18 cellular contexts compared by ENCODE assay signal in genomic region chr5:16803831-16804230, GRCh38.
A peak's percentile ranks its signal among the peaks of the same experiment; 100 is the strongest.
DNase-seq lines count a peak whose midpoint lies in the region; ATAC-seq and TF ChIP-seq lines count a peak whose summit lies in the region.
"Had no signal": no experiment of that assay in that cellular context is flagged by ENCODE, and none has a peak within 500 bp of the region (broad histone marks: within the 10 kb centered on the region; RNA-seq: fewer than 3 reads in every experiment).

No MANE protein-coding gene starts in this region.

- no peak overlapping the region for H2BK120ac ChIP-seq in trophoblast cell (ENCODE audit: insufficient read depth, low read length, poor library complexity)

- H2BK12ac ChIP-seq in trophoblast cell (ENCODE audit: low read length) = no peak overlapping the region

- H3K9me3 Mint-ChIP-seq in Caco-2 (ENCODE audit: unreplicated experiment) (no peaks in the 10 kb centered on the region), endothelial cell (ENCODE audit: unreplicated experiment) (no peaks in the 10 kb centered on the region), type B pancreatic cell (no peaks in the 10 kb centered on the region)
- H3K9me3 Mint-ChIP-seq: IgD-negative memory B cell had no signal

- peaks cover 27% of the 10 kb centered on the region for H3K36me3 Mint-ChIP-seq in Caco-2 (ENCODE audit: insufficient read depth, unreplicated experiment)
- H3K36me3 Mint-ChIP-seq in endothelial cell (ENCODE audit: low read depth, unreplicated experiment) = no peaks in the 10 kb centered on the region
- peaks cover 4% of the 10 kb centered on the region for H3K36me3 Mint-ChIP-seq in type B pancreatic cell
- H3K36me3 Mint-ChIP-seq: IgD-negative memory B cell had no signal

- H3K4me1 Mint-ChIP-seq in Caco-2 (ENCODE audit: low read depth, unreplicated experiment) (peaks cover 17% of the 10 kb centered on the region), endothelial cell (ENCODE audit: unreplicated experiment) (peaks cover 18% of the 10 kb centered on the region), type B pancreatic cell (ENCODE audit: unreplicated experiment) (peaks cover 22% of the 10 kb centered on the region)
- H3K4me1 Mint-ChIP-seq: IgD-negative memory B cell had no signal

- no TSS peak for BruUV-seq in Caco-2 (replicated peaks; lab: Mats Ljungman, UMichigan)

- no peaks in the 10 kb centered on the region for H3K79me1 ChIP-seq in trophoblast cell (ENCODE audit: low read length)

- no peak overlapping the region for H2BK5ac ChIP-seq in trophoblast cell (ENCODE audit: low read depth, low read length, poor library complexity)

- H3K27ac ChIP-seq in trophoblast cell (ENCODE audit: low read depth, low read length) (no peak overlapping the region), esophagus muscularis mucosa (replicated peaks in 1 of 4) (no peak overlapping the region)
- H3K27ac ChIP-seq: RWPE1 had no signal

- H3K4me3 ChIP-seq in Caco-2 (ENCODE audit: low read depth, low read length) (no peak overlapping the region), trophoblast cell (ENCODE audit: low read depth, low read length) (no peak overlapping the region), esophagus muscularis mucosa (no peak overlapping the region)

- H3K36me3 ChIP-seq in Caco-2 (ENCODE audit: control insufficient read depth, insufficient read depth, low read length) = no peaks in the 10 kb centered on the region
- H3K36me3 ChIP-seq in trophoblast cell (ENCODE audit: control insufficient read depth in 1 of 2, insufficient read depth in 2 of 2, low read length in 2 of 2) = no peaks in the 10 kb centered on the region
- H3K36me3 ChIP-seq in esophagus muscularis mucosa = no peaks in the 10 kb centered on the region

- H4K8ac ChIP-seq in trophoblast cell (ENCODE audit: low read depth, low read length) = no peak overlapping the region

- H3K27me3 ChIP-seq in Caco-2 (replicated peaks; ENCODE audit: control insufficient read depth, insufficient read depth, low read length) (no peaks in the 10 kb centered on the region), trophoblast cell (ENCODE audit: insufficient read depth, low read length) (no peaks in the 10 kb centered on the region), esophagus muscularis mucosa (no peaks in the 10 kb centered on the region)

- no peak for TF ChIP-seq EP300 in esophagus muscularis mucosa (IDR thresholded peaks at IDR 0.05)

- no CpG with 5 or more reads among the region's 9 CpGs for WGBS in trophoblast cell (ENCODE audit: extremely low coverage, insufficient coverage, insufficient read length)
- WGBS in esophagus muscularis mucosa = 91% methylated on average over 9 of the region's 9 CpGs

- no peak for TF ChIP-seq POLR2A in esophagus muscularis mucosa (IDR thresholded peaks at IDR 0.05; ENCODE audit: low read depth)

- H3K14ac ChIP-seq in trophoblast cell (ENCODE audit: low read length) = no peak overlapping the region

- TF ChIP-seq CTCF in Caco-2 (IDR thresholded peaks at IDR 0.05; ENCODE audit: insufficient read depth in 1 of 2, low read depth in 1 of 2, low read length in 1 of 2, severe bottlenecking in 1 of 2, unreplicated experiment in 1 of 2) (no peak), endothelial cell (IDR thresholded peaks at IDR 0.05; ENCODE audit: unreplicated experiment) (no peak), esophagus muscularis mucosa (IDR thresholded peaks at IDR 0.05) (no peak), type B pancreatic cell (conservative IDR thresholded peaks at IDR 0.05) (no peak)

- no peak overlapping the region for H3K23ac ChIP-seq in trophoblast cell (ENCODE audit: low read length)

- no peak overlapping the region for H2AFZ ChIP-seq in trophoblast cell (ENCODE audit: insufficient read depth, low read length, poor library complexity)

- no peaks in the 10 kb centered on the region for H3K79me2 ChIP-seq in trophoblast cell (ENCODE audit: control insufficient read depth, insufficient read depth, low read length, poor library complexity)

- no peak overlapping the region for H3K4me2 ChIP-seq in trophoblast cell (ENCODE audit: low read length)

- H3K4me3 Mint-ChIP-seq in Caco-2 (ENCODE audit: unreplicated experiment) = no peak overlapping the region
- H3K4me3 Mint-ChIP-seq in endothelial cell (ENCODE audit: unreplicated experiment) = no peak overlapping the region
- H3K4me3 Mint-ChIP-seq in type B pancreatic cell = no peak overlapping the region
- H3K4me3 Mint-ChIP-seq: IgD-negative memory B cell had no signal

- H3K27me3 Mint-ChIP-seq in Caco-2 (ENCODE audit: insufficient read depth, unreplicated experiment) = no peaks in the 10 kb centered on the region
- H3K27me3 Mint-ChIP-seq in endothelial cell (ENCODE audit: unreplicated experiment) = peaks cover 3% of the 10 kb centered on the region
- no peaks in the 10 kb centered on the region for H3K27me3 Mint-ChIP-seq in type B pancreatic cell
- H3K27me3 Mint-ChIP-seq: IgD-negative memory B cell had no signal

- POLR2A ChIA-PET in Caco-2 (lab: Charles Lee) = no interaction called here

- H3K4me1 ChIP-seq in Caco-2 = no peaks in the 10 kb centered on the region
- H3K4me1 ChIP-seq in trophoblast cell (ENCODE audit: control insufficient read depth in 1 of 2, insufficient read depth in 2 of 2, low read length in 2 of 2) = no peaks in the 10 kb centered on the region
- peaks cover 0 to 10% (median 4%) of the 10 kb centered on the region in 4 donors for H3K4me1 ChIP-seq in esophagus muscularis mucosa

- CTCF ChIA-PET in Caco-2 (lab: Charles Lee) = no interaction called here

- H3K18ac ChIP-seq in trophoblast cell (ENCODE audit: low read length) = no peak overlapping the region

- H4K91ac ChIP-seq in trophoblast cell (ENCODE audit: low read depth, low read length) = no peak overlapping the region

- DNase-seq in Caco-2 = no peak
- peak; percentile 14 for DNase-seq in HT-29 (ENCODE audit: low spot score)
- no peak for DNase-seq in endothelial cell (ENCODE audit: low spot score)
- DNase-seq in trophoblast cell = peak; percentile 58 to 78
- DNase-seq in esophagus muscularis mucosa (ENCODE audit: extremely low spot score) = no peak
- no peak for DNase-seq in type B pancreatic cell (ENCODE audit: extremely low spot score, unreplicated experiment)
- DNase-seq: C1 segment of cervical spinal cord, HCEC 1CT, Kasumi-1, MM.1S, NCI-H1092 treated with DMSO at 0.1 percent for 48 hours, NCI-H1694 treated with DMSO at 0.1 percent for 48 hours, NCI-H226, NCI-H526, OCI-M1 had no signal

- H2AK5ac ChIP-seq in trophoblast cell (ENCODE audit: low read length) = no peak overlapping the region

- no peak overlapping the region for H3K9ac ChIP-seq in trophoblast cell (ENCODE audit: low read length)

- no peak for ATAC-seq in HG03432 (IDR thresholded peaks at IDR 0.05; ENCODE audit: unreplicated experiment)

- peak overlapping the region; percentile 40 for H3K27ac Mint-ChIP-seq in Caco-2 (ENCODE audit: unreplicated experiment)
- H3K27ac Mint-ChIP-seq in endothelial cell (ENCODE audit: unreplicated experiment) = peak overlapping the region; percentile 58
- H3K27ac Mint-ChIP-seq in type B pancreatic cell = no peak overlapping the region
- H3K27ac Mint-ChIP-seq: IgD-negative memory B cell had no signal

- H3K9me3 ChIP-seq in Caco-2 (no peaks in the 10 kb centered on the region), trophoblast cell (ENCODE audit: insufficient read depth, low read depth, low read length) (no peaks in the 10 kb centered on the region), esophagus muscularis mucosa (no peaks in the 10 kb centered on the region)

- intact Hi-C loops in Caco-2 (cut with micrococcal nuclease; ENCODE audit: unreplicated experiment) = no loop called here
- intact Hi-C loops in esophagus muscularis mucosa (cut with DNase I) = no loop called here

- H3K4ac ChIP-seq in trophoblast cell (ENCODE audit: low read depth, low read length) = no peak overlapping the region

- H4K12ac ChIP-seq in trophoblast cell (ENCODE audit: low read depth, low read length) = no peak overlapping the region

Comparison
In these comparisons a context has a peak if more than half of its experiments do, and no peak if none do; other contexts are left out.
1. DNase-seq: peak in HT-29 (single experiment) and trophoblast cell (2 of 2); none in Caco-2 (0 of 2), endothelial cell (single experiment), esophagus muscularis mucosa (single experiment) and type B pancreatic cell (single experiment).